ENCODE assay signal across 14 cellular contexts in genomic region chr18:13425357-13426095, GRCh38.
DNase-seq lines count a peak whose midpoint lies in the region; ATAC-seq and TF ChIP-seq lines count a peak whose summit lies in the region.
"Had no signal": no experiment of that assay in that cellular context is flagged by ENCODE, and none has a peak within 500 bp of the region (broad histone marks: within the 10 kb centered on the region; RNA-seq: fewer than 3 reads in every experiment).

No MANE protein-coding gene starts in this region.

- WGBS in testis, 2 donors = 90 to 91% methylated on average over 14 to 16 of the region's 16 CpGs

- TF ChIP-seq CTCF in testis (IDR thresholded peaks at IDR 0.05) = no peak

- DNase-seq in activated CD4-positive, alpha-beta T cell treated with anti-CD3 and anti-CD28 coated beads for 36 hours = peak; percentile 77
- no peak for DNase-seq in activated CD4-positive, alpha-beta T cell treated with anti-CD3 and anti-CD28 coated beads for 1 hour
- DNase-seq in OCI-M1 (lab: John Stamatoyannopoulos, UW) (peak; percentile 9), testis (no peak), H4 (ENCODE audit: low spot score) (no peak)
- peak; percentile 22 for DNase-seq in activated naive CD8-positive, alpha-beta T cell treated with anti-CD3 and anti-CD28 coated beads, Interleukin-2, amount 50 U/mL, for 24 hours
- DNase-seq in stimulated activated effector memory CD8-positive, alpha-beta T cell treated with anti-CD3 and anti-CD28 coated beads, Interleukin-12 subunit alpha, Interleukin-12 subunit beta, amount 100 ng/mL, for 72 hours (ENCODE audit: low spot score in 2 of 2) = no peak
- DNase-seq: activated effector memory CD4-positive, alpha-beta T cell treated with Interleukin-2 at 50 U/mL for 16 hours; NCI-H1694; pancreas; transverse colon had no signal

- POLR2A ChIA-PET in activated CD4-positive, alpha-beta T cell treated with anti-CD3 and anti-CD28 coated beads for 36 hours (lab: Charles Lee) = interaction anchor here (0.6 kb wide), 1 partner anchor 781 kb away, joined by 3 read pairs; no protein-coding TSS in a partner anchor

- CTCF ChIA-PET in activated CD4-positive, alpha-beta T cell treated with anti-CD3 and anti-CD28 coated beads for 36 hours (lab: Charles Lee) = interaction anchor here (0.7 to 0.8 kb wide), 4 partner anchors 10 to 258 kb away, joined by 3 read pairs; no protein-coding TSS in a partner anchor

- intact Hi-C loops in activated CD4-positive, alpha-beta T cell treated with anti-CD3 and anti-CD28 coated beads for 36 hours (cut with DNase I, micrococcal nuclease) = no loop called here
- intact Hi-C loops in testis (cut with DNase I; ENCODE audit: low total_unique reads) = no loop called here

- H3K4me1 ChIP-seq in testis = no peaks in the 10 kb centered on the region
- H3K4me1 ChIP-seq: pancreas had no signal

- no peak overlapping the region for H3K4me3 ChIP-seq in testis
- H3K4me3 ChIP-seq: cardiac muscle cell, pancreas, transverse colon had no signal

- H3K36me3 ChIP-seq in testis (ENCODE audit: low read depth, missing control alignments) = no peaks in the 10 kb centered on the region
- H3K36me3 ChIP-seq: cardiac muscle cell, pancreas, transverse colon had no signal

- peaks cover 1% of the 10 kb centered on the region for H3K36me3 Mint-ChIP-seq in activated CD4-positive, alpha-beta T cell treated with anti-CD3 and anti-CD28 coated beads for 36 hours (ENCODE audit: low read depth)
- H3K36me3 Mint-ChIP-seq in activated naive CD8-positive, alpha-beta T cell treated with anti-CD3 and anti-CD28 coated beads, Interleukin-2, amount 50 U/mL, for 24 hours (ENCODE audit: low read depth) = no peaks in the 10 kb centered on the region
- H3K36me3 Mint-ChIP-seq in stimulated activated effector memory CD8-positive, alpha-beta T cell treated with anti-CD3 and anti-CD28 coated beads, Interleukin-12 subunit alpha, Interleukin-12 subunit beta, amount 100 ng/mL, for 72 hours = no peaks in the 10 kb centered on the region

- H3K4me3 Mint-ChIP-seq in activated CD4-positive, alpha-beta T cell treated with anti-CD3 and anti-CD28 coated beads for 36 hours = no peak overlapping the region
- no peak overlapping the region for H3K4me3 Mint-ChIP-seq in activated naive CD8-positive, alpha-beta T cell treated with anti-CD3 and anti-CD28 coated beads, Interleukin-2, amount 50 U/mL, for 24 hours
- no peak overlapping the region for H3K4me3 Mint-ChIP-seq in stimulated activated effector memory CD8-positive, alpha-beta T cell treated with anti-CD3 and anti-CD28 coated beads, Interleukin-12 subunit alpha, Interleukin-12 subunit beta, amount 100 ng/mL, for 72 hours

- no peaks in the 10 kb centered on the region for H3K27me3 Mint-ChIP-seq in activated CD4-positive, alpha-beta T cell treated with anti-CD3 and anti-CD28 coated beads for 36 hours
- no peaks in the 10 kb centered on the region for H3K27me3 Mint-ChIP-seq in activated naive CD8-positive, alpha-beta T cell treated with anti-CD3 and anti-CD28 coated beads, Interleukin-2, amount 50 U/mL, for 24 hours

- H3K27me3 ChIP-seq in testis = no peaks in the 10 kb centered on the region
- H3K27me3 ChIP-seq: cardiac muscle cell, pancreas, transverse colon had no signal

- H3K9me3 ChIP-seq in testis = no peaks in the 10 kb centered on the region
- H3K9me3 ChIP-seq: pancreas, transverse colon had no signal

- no peak for TF ChIP-seq POLR2A in testis (IDR thresholded peaks at IDR 0.05)

- H3K27ac Mint-ChIP-seq in activated CD4-positive, alpha-beta T cell treated with anti-CD3 and anti-CD28 coated beads for 36 hours = peak overlapping the region; percentile 45
- H3K27ac Mint-ChIP-seq in activated naive CD8-positive, alpha-beta T cell treated with anti-CD3 and anti-CD28 coated beads, Interleukin-2, amount 50 U/mL, for 24 hours = no peak overlapping the region
- no peak overlapping the region for H3K27ac Mint-ChIP-seq in stimulated activated effector memory CD8-positive, alpha-beta T cell treated with anti-CD3 and anti-CD28 coated beads, Interleukin-12 subunit alpha, Interleukin-12 subunit beta, amount 100 ng/mL, for 72 hours

- no peak overlapping the region for H3K27ac ChIP-seq in testis
- H3K27ac ChIP-seq: cardiac muscle cell, pancreas, transverse colon had no signal

- no peaks in the 10 kb centered on the region for H3K9me3 Mint-ChIP-seq in activated CD4-positive, alpha-beta T cell treated with anti-CD3 and anti-CD28 coated beads for 36 hours (ENCODE audit: low read depth)
- H3K9me3 Mint-ChIP-seq in activated naive CD8-positive, alpha-beta T cell treated with anti-CD3 and anti-CD28 coated beads, Interleukin-2, amount 50 U/mL, for 24 hours = no peaks in the 10 kb centered on the region
- no peaks in the 10 kb centered on the region for H3K9me3 Mint-ChIP-seq in stimulated activated effector memory CD8-positive, alpha-beta T cell treated with anti-CD3 and anti-CD28 coated beads, Interleukin-12 subunit alpha, Interleukin-12 subunit beta, amount 100 ng/mL, for 72 hours

- H3K4me1 Mint-ChIP-seq in activated CD4-positive, alpha-beta T cell treated with anti-CD3 and anti-CD28 coated beads for 36 hours = peaks cover 40% of the 10 kb centered on the region
- peaks cover 23% of the 10 kb centered on the region for H3K4me1 Mint-ChIP-seq in activated naive CD8-positive, alpha-beta T cell treated with anti-CD3 and anti-CD28 coated beads, Interleukin-2, amount 50 U/mL, for 24 hours
- H3K4me1 Mint-ChIP-seq in stimulated activated effector memory CD8-positive, alpha-beta T cell treated with anti-CD3 and anti-CD28 coated beads, Interleukin-12 subunit alpha, Interleukin-12 subunit beta, amount 100 ng/mL, for 72 hours = peaks cover 35% of the 10 kb centered on the region

- ATAC-seq in activated CD4-positive, alpha-beta T cell treated with anti-CD3 and anti-CD28 coated beads for 36 hours = peak; percentile 89
- no peak for ATAC-seq in activated naive CD8-positive, alpha-beta T cell treated with anti-CD3 and anti-CD28 coated beads, Interleukin-2, amount 50 U/mL, for 24 hours
- ATAC-seq in stimulated activated effector memory CD8-positive, alpha-beta T cell treated with anti-CD3 and anti-CD28 coated beads, Interleukin-12 subunit alpha, Interleukin-12 subunit beta, amount 100 ng/mL, for 72 hours = peak; percentile 11
- ATAC-seq in HG02970 (IDR thresholded peaks at IDR 0.05; ENCODE audit: low FRiP score, unreplicated experiment) = no peak
- ATAC-seq: pancreas, SK-N-SH treated with all-trans-retinoic acid at 6 μM for 48 hours had no signal

Comparison
In these comparisons a context has a peak if more than half of its experiments do, and no peak if none do; other contexts are left out.
1. DNase-seq: peak in activated CD4-positive, alpha-beta T cell treated with anti-CD3 and anti-CD28 coated beads for 36 hours (single experiment), OCI-M1 (single experiment) and activated naive CD8-positive, alpha-beta T cell treated with anti-CD3 and anti-CD28 coated beads, Interleukin-2, amount 50 U/mL, for 24 hours (single experiment); none in activated CD4-positive, alpha-beta T cell treated with anti-CD3 and anti-CD28 coated beads for 1 hour (single experiment), stimulated activated effector memory CD8-positive, alpha-beta T cell treated with anti-CD3 and anti-CD28 coated beads, Interleukin-12 subunit alpha, Interleukin-12 subunit beta, amount 100 ng/mL, for 72 hours (0 of 2), testis (single experiment) and H4 (single experiment).
2. ATAC-seq: peak in activated CD4-positive, alpha-beta T cell treated with anti-CD3 and anti-CD28 coated beads for 36 hours (single experiment) and stimulated activated effector memory CD8-positive, alpha-beta T cell treated with anti-CD3 and anti-CD28 coated beads, Interleukin-12 subunit alpha, Interleukin-12 subunit beta, amount 100 ng/mL, for 72 hours (single experiment); none in activated naive CD8-positive, alpha-beta T cell treated with anti-CD3 and anti-CD28 coated beads, Interleukin-2, amount 50 U/mL, for 24 hours (single experiment) and HG02970 (single experiment).